Comparison of ENCODE assay signal across 1 cellular context in genomic region chr17:7262192-7263070, GRCh38.
TF ChIP-seq lines count a peak whose summit lies in the region.

Gene CLDN7, minus strand, starts transcription at chr17:7262478. Its CDS starts 435 bp downstream, at chr17:7262043.

TF ChIP-seq in GM23338, 12 proteins besides CTCF, POLR2A, EP300 and RAD21 (continued from another document):
- TF ChIP-seq ETS1 (IDR thresholded peaks at IDR 0.05) (no peak), ZNF114 (CRISPR knock-in tag; IDR thresholded peaks at IDR 0.05) (no peak), POLR2AphosphoS5 (IDR thresholded peaks at IDR 0.05; ENCODE audit: low read depth) (peak; percentile 96), CREB1 (CRISPR knock-in tag; IDR thresholded peaks at IDR 0.05; ENCODE audit: low read depth) (peak; percentile 92)
